In the genomic region with DNA sequence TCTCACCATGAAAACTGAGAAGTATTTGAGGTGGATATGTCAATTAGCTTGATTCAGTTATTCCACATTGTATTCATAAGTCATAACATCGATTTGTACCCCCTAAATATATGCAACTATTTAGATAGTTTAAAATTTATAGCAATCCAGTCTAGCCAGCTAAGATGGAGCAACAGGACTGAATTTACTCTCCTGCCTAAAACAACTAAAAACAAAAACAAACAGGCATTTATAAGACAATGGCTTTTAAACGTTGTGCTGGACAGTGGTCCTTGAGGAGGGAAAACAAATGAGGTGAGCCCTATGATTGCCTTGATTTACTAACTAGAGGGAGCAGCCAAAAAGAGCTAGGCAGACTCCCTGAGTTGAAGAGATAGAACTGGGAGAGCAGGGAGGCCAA, we compare ENCODE assay signal across 8 cellular contexts. TPM values are rescaled to one million over a fixed set of nuclear protein-coding genes. Genes with fewer than 3 reads are reported as not detected.
DNase-seq lines count a peak whose midpoint lies in the region; ATAC-seq and TF ChIP-seq lines count a peak whose summit lies in the region.

No MANE protein-coding gene starts in this region.

- H3K4me3 ChIP-seq in SK-N-SH (ENCODE audit: low read depth in 2 of 2, low read length in 1 of 2) (peak overlapping the region; percentile 85 to 98), WERI-Rb-1 (ENCODE audit: low read depth, low read length) (peak overlapping the region; percentile 86), hepatocyte (peak overlapping the region; percentile 83)

- H3K27ac ChIP-seq in SK-N-SH (ENCODE audit: low read depth in 2 of 2, low read length in 1 of 2) (peak overlapping the region; percentile 53 to 90; a peak in 3 of 4 replicates), WERI-Rb-1 (peak overlapping the region; percentile 69; the same call in 1 of the 2 replicates), hepatocyte (peak overlapping the region; percentile 97)

- H3K27ac Mint-ChIP-seq in stimulated activated naive B cell treated with anti-CD40 and anti-IgM and Interleukin-4, amounts not matched to agents 10 μg/mL and 1 μg/mL and 100 μg/mL, for 72 hours: peak overlapping the region; percentile 71

- peak overlapping the region in 1 of 2 donors; percentile 61 for H3K4me3 Mint-ChIP-seq in stimulated activated naive B cell treated with anti-CD40 and anti-IgM and Interleukin-4, amounts not matched to agents 10 μg/mL and 1 μg/mL and 100 μg/mL, for 72 hours

- H3K9me2 ChIP-seq in SK-N-SH: no peaks in the 10 kb centered on the region
- H3K9me2 ChIP-seq in hepatocyte (replicated peaks; ENCODE audit: insufficient read depth): no peaks in the 10 kb centered on the region

- H2AFZ ChIP-seq in SK-N-SH (ENCODE audit: low read depth): peak overlapping the region; percentile 93
- peak overlapping the region; percentile 88 for H2AFZ ChIP-seq in hepatocyte

- H3K4me1 Mint-ChIP-seq in stimulated activated naive B cell treated with anti-CD40 and anti-IgM and Interleukin-4, amounts not matched to agents 10 μg/mL and 1 μg/mL and 100 μg/mL, for 72 hours: peaks cover 16% of the 10 kb centered on the region in 2 donors

- 1% methylated on average over 2 of the region's 2 CpGs for WGBS in SK-N-SH (ENCODE audit: low lambda C conversion rate)
- 37% methylated on average over 2 of the region's 2 CpGs for WGBS in hepatocyte (ENCODE audit: low lambda C conversion rate, missing lambda C conversion rate)

- POLR2A ChIA-PET in SK-N-SH (lab: Yijun Ruan, JAX): interaction anchor here (0.9 to 1.5 kb wide), 2 partner anchors 31 to 713 kb away, joined by 3 to 8 read pairs; no protein-coding TSS in a partner anchor

- H3F3A ChIP-seq in SK-N-SH (replicated peaks; ENCODE audit: insufficient read depth): no peaks in the 10 kb centered on the region

- TF ChIP-seq CTCF in SK-N-SH (IDR thresholded peaks at IDR 0.05) (no peak), WERI-Rb-1 (IDR thresholded peaks at IDR 0.05; ENCODE audit: low read depth, low read length) (no peak), hepatocyte (IDR thresholded peaks at IDR 0.05; ENCODE audit: poor library complexity) (no peak)

- TF ChIP-seq EP300 in SK-N-SH (IDR thresholded peaks at IDR 0.05; ENCODE audit: borderline replicate concordance in 1 of 2, low read depth in 1 of 2, low read length in 1 of 2): no peak

- H3K79me2 ChIP-seq in SK-N-SH (ENCODE audit: insufficient read depth) (peaks cover 7% of the 10 kb centered on the region; the same call in 1 of the 2 replicates), hepatocyte (peaks cover 18% of the 10 kb centered on the region)

- CTCF ChIA-PET in SK-N-SH (lab: Yijun Ruan, JAX): interaction anchor here (1.0 to 4.4 kb wide), 8 partner anchors 9 to 1109 kb away, joined by 3 to 35 read pairs (median 4); no protein-coding TSS in a partner anchor

- H3K4me1 ChIP-seq in SK-N-SH (ENCODE audit: control insufficient read depth in 1 of 2, insufficient read depth in 2 of 2, low read depth in 1 of 2, low read length in 1 of 2): peaks cover 4 to 7% of the 10 kb centered on the region in 2 experiments; a peak in 2 of 4 replicates
- H3K4me1 ChIP-seq in hepatocyte (ENCODE audit: insufficient read depth): peaks cover 8% of the 10 kb centered on the region

- H3K9me3 ChIP-seq in SK-N-SH (peaks cover 6% of the 10 kb centered on the region; the same call in 1 of the 2 replicates), WERI-Rb-1 (ENCODE audit: severe bottlenecking) (no peaks in the 10 kb centered on the region), hepatocyte (ENCODE audit: low read depth) (no peaks in the 10 kb centered on the region)

- H3K9ac ChIP-seq in SK-N-SH: peak overlapping the region; percentile 82

- TF ChIP-seq RAD21 in SK-N-SH (IDR thresholded peaks at IDR 0.05; ENCODE audit: low read length): no peak

- H3K27me3 ChIP-seq in SK-N-SH (ENCODE audit: insufficient read depth) (no peaks in the 10 kb centered on the region), WERI-Rb-1 (ENCODE audit: insufficient read depth, low read depth, severe bottlenecking) (no peaks in the 10 kb centered on the region), hepatocyte (no peaks in the 10 kb centered on the region)

- H3K27me3 Mint-ChIP-seq in stimulated activated naive B cell treated with anti-CD40 and anti-IgM and Interleukin-4, amounts not matched to agents 10 μg/mL and 1 μg/mL and 100 μg/mL, for 72 hours: peaks cover 8% of the 10 kb centered on the region in 2 donors

- DNase-seq in SK-N-SH: no peak
- no peak for DNase-seq in WERI-Rb-1
- no peak for DNase-seq in hepatocyte (ENCODE audit: low spot score)
- no peak for DNase-seq in stimulated activated naive B cell treated with anti-CD40 and anti-IgM and Interleukin-4, amounts not matched to agents 10 μg/mL and 1 μg/mL and 100 μg/mL, for 72 hours
- DNase-seq in putamen (ENCODE audit: low spot score): no peak
- DNase-seq in HuH-7 (ENCODE audit: low spot score): no peak

- ATAC-seq in SK-N-SH treated with all-trans-retinoic acid at 6 μM for 48 hours (no peak), esophagus mucosa (no peak)
- ATAC-seq in stimulated activated naive B cell treated with anti-CD40 and anti-IgM and Interleukin-4, amounts not matched to agents 10 μg/mL and 1 μg/mL and 100 μg/mL, for 72 hours (replicated peaks): no peak

- H3K4me2 ChIP-seq in SK-N-SH: peak overlapping the region; percentile 80
- peak overlapping the region; percentile 80 for H3K4me2 ChIP-seq in hepatocyte

- H4K20me1 ChIP-seq in SK-N-SH (ENCODE audit: insufficient read depth) (no peaks in the 10 kb centered on the region), hepatocyte (ENCODE audit: insufficient read depth, poor library complexity, severe bottlenecking) (no peaks in the 10 kb centered on the region)

- H3K36me3 ChIP-seq in SK-N-SH (replicated peaks in 1 of 2; ENCODE audit: control insufficient read depth in 1 of 2, insufficient read depth in 2 of 2, low read length in 1 of 2) (peaks cover 8 to 17% of the 10 kb centered on the region in 2 experiments), WERI-Rb-1 (no peaks in the 10 kb centered on the region; the same call in 1 of the 2 replicates), hepatocyte (replicated peaks; ENCODE audit: insufficient read depth, low read depth) (no peaks in the 10 kb centered on the region)

- peaks cover 10 to 26% of the 10 kb centered on the region in 2 donors for H3K36me3 Mint-ChIP-seq in stimulated activated naive B cell treated with anti-CD40 and anti-IgM and Interleukin-4, amounts not matched to agents 10 μg/mL and 1 μg/mL and 100 μg/mL, for 72 hours

- peaks cover 4 to 11% of the 10 kb centered on the region in 2 donors for H3K9me3 Mint-ChIP-seq in stimulated activated naive B cell treated with anti-CD40 and anti-IgM and Interleukin-4, amounts not matched to agents 10 μg/mL and 1 μg/mL and 100 μg/mL, for 72 hours

TF ChIP-seq in SK-N-SH, 30 proteins besides CTCF, POLR2A, EP300 and RAD21:
- TF ChIP-seq YY1 (IDR thresholded peaks at IDR 0.05; ENCODE audit: low read depth) (no peak), JUND (IDR thresholded peaks at IDR 0.05) (no peak)
TF ChIP-seq in SK-N-SH: peak in this region for 0.

TF ChIP-seq in SK-N-SH treated with all-trans-retinoic acid at 6 μM for 48 hours, 23 proteins besides CTCF, POLR2A, EP300 and RAD21 (continues in another document):
- TF ChIP-seq ZC3H10 (CRISPR knock-in tag; IDR thresholded peaks at IDR 0.05): no peak
- TF ChIP-seq ZNF70 (CRISPR knock-in tag; IDR thresholded peaks at IDR 0.05): no peak
- TF ChIP-seq, protein P1, sequence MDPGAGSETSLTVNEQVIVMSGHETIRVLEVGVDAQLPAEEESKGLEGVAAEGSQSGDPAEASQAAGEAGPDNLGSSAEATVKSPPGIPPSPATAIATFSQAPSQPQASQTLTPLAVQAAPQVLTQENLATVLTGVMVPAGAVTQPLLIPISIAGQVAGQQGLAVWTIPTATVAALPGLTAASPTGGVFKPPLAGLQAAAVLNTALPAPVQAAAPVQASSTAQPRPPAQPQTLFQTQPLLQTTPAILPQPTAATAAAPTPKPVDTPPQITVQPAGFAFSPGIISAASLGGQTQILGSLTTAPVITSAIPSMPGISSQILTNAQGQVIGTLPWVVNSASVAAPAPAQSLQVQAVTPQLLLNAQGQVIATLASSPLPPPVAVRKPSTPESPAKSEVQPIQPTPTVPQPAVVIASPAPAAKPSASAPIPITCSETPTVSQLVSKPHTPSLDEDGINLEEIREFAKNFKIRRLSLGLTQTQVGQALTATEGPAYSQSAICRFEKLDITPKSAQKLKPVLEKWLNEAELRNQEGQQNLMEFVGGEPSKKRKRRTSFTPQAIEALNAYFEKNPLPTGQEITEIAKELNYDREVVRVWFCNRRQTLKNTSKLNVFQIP (CRISPR knock-in tag; IDR thresholded peaks at IDR 0.05; ENCODE audit: borderline replicate concordance, low read depth): no peak
- TF ChIP-seq ZFP3 (CRISPR knock-in tag; IDR thresholded peaks at IDR 0.05): no peak
- TF ChIP-seq, protein P2, sequence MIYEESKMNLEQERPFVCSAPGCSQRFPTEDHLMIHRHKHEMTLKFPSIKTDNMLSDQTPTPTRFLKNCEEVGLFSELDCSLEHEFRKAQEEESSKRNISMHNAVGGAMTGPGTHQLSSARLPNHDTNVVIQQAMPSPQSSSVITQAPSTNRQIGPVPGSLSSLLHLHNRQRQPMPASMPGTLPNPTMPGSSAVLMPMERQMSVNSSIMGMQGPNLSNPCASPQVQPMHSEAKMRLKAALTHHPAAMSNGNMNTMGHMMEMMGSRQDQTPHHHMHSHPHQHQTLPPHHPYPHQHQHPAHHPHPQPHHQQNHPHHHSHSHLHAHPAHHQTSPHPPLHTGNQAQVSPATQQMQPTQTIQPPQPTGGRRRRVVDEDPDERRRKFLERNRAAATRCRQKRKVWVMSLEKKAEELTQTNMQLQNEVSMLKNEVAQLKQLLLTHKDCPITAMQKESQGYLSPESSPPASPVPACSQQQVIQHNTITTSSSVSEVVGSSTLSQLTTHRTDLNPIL (CRISPR knock-in tag; IDR thresholded peaks at IDR 0.05; ENCODE audit: low read depth): no peak
- no peak for TF ChIP-seq ARNTL (CRISPR knock-in tag; IDR thresholded peaks at IDR 0.05; ENCODE audit: borderline replicate concordance, low read depth)
- no peak for TF ChIP-seq OSR1 (CRISPR knock-in tag; IDR thresholded peaks at IDR 0.05)
- TF ChIP-seq ZNF8 (CRISPR knock-in tag; IDR thresholded peaks at IDR 0.05): no peak

RNA-seq across cellular contexts. Expression of a gene that starts 0.8 kb away (rescaled TPM):
- 2.1 and 3.9 TPM in 2 replicates for polyA plus RNA-seq in SK-N-SH (2012; rRNA removed)
- 3.4 and 3.9 TPM in 2 replicates for polyA plus RNA-seq in SK-N-SH (2012; cell fraction: cytosol; rRNA removed)
- 2.2 and 4.1 TPM in 2 replicates for polyA plus RNA-seq in SK-N-SH (2012; cell fraction: nucleus; rRNA removed)
- 49.2 and 51.9 TPM in 2 replicates for total RNA-seq in hepatocyte
- 5.6 and 7.8 TPM in 2 replicates for polyA plus RNA-seq in hepatocyte
- total RNA-seq in esophagus mucosa: 3.8 TPM

Comparison
In these comparisons a context has a peak if more than half of its experiments do, and no peak if none do; other contexts are left out.
1. RNA of a gene that starts 0.8 kb away (total RNA-seq): 49.2 to 51.9 TPM in hepatocyte; 3.8 TPM in esophagus mucosa (single experiment); every median in the first group is over 10 times any median in the second.
2. Peak in every context shown above with its lines, with median percentiles within 50 percentile points of each other: H3K27ac ChIP-seq and H3K4me3 ChIP-seq.